In the genomic region with DNA sequence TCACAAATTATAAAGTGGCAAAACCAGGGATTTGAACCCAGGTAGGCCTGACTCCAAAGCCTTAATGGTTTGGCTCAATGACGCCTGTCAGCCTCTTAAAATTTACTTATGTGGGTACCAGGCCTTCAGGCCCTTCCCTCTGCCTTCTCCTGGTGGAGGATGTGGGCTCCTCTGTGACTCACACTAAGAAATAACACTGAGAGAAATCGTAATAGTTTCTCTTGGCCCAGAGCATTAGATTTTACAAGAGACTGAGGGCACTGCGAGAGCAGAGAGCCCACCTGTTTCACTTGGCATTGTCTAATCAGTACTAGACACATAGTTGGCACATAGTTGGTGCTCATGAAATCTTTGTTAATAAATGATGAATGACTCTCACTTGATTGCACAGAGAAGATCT, we compare ENCODE assay signal across 11 cellular contexts.
A peak's percentile ranks its signal among the peaks of the same experiment; 100 is the strongest.
DNase-seq lines count a peak whose midpoint lies in the region; ATAC-seq and TF ChIP-seq lines count a peak whose summit lies in the region.
"Had no signal": no experiment of that assay in that cellular context is flagged by ENCODE, and none has a peak within 500 bp of the region (broad histone marks: within the 10 kb centered on the region; RNA-seq: fewer than 3 reads in every experiment).

No MANE protein-coding gene starts in this region.

- H3K27me3 ChIP-seq in spleen (replicated peaks in 1 of 7) (no peaks in the 10 kb centered on the region), gastrocnemius medialis (no peaks in the 10 kb centered on the region), HAP-1 (ENCODE audit: low read depth) (no peaks in the 10 kb centered on the region)
- H3K27me3 ChIP-seq: cardiac muscle cell had no signal

- in situ Hi-C loops in astrocyte of the spinal cord (cut with HindIII; ENCODE audit: low sequenced_read_pairs) = no loop called here
- in situ Hi-C loops in gastrocnemius medialis (cut with MboI; ENCODE audit: low sequenced_read_pairs in 4 of 4) = no loop called here
- in situ Hi-C loops in HAP-1 (cut with MboI; ENCODE audit: low sequenced_read_pairs) = no loop called here

- TF ChIP-seq CTCF in astrocyte of the spinal cord (IDR thresholded peaks at IDR 0.05; ENCODE audit: low read depth, low read length) (no peak), spleen (IDR thresholded peaks at IDR 0.05 in 8 of 11, conservative IDR thresholded peaks at IDR 0.05 in 3 of 11) (no peak), gastrocnemius medialis (IDR thresholded peaks at IDR 0.05 in 4 of 5, conservative IDR thresholded peaks at IDR 0.05 in 1 of 5) (no peak)

- TF ChIP-seq POLR2A in spleen (IDR thresholded peaks at IDR 0.05) (no peak), gastrocnemius medialis (IDR thresholded peaks at IDR 0.05) (no peak)

- H3K4me1 Mint-ChIP-seq in T-helper 1 cell treated with Interleukin-12 subunit alpha and Interleukin-12 subunit beta and Interleukin-4 antibody, amounts not matched to agents 30 μg/mL and 1 μg/mL, for 36 hours (ENCODE audit: low read depth) = peaks cover 54% of the 10 kb centered on the region

- 53 to 75% (median 60%) methylated on average over 3 of the region's 3 CpGs for WGBS in spleen, 5 donors

- DNase-seq in EL = peak; percentile 59
- peak; percentile 72 for DNase-seq in astrocyte of the spinal cord (ENCODE audit: low read depth, low spot score)
- DNase-seq in spleen = peak; percentile 23
- no peak for DNase-seq in gastrocnemius medialis
- DNase-seq in NCI-H2171 treated with DMSO at 0.1 percent for 48 hours (lab: John Stamatoyannopoulos, UW) = no peak
- no peak for DNase-seq in HAP-1 (ENCODE audit: low spot score in 2 of 2)
- DNase-seq: midbrain, WERI-Rb-1 had no signal

- intact Hi-C loops in spleen (cut with DNase I; ENCODE audit: low total_unique reads) (no loop called here), gastrocnemius medialis (cut with DNase I; ENCODE audit: low total_unique reads) (no loop called here)

- H3K36me3 ChIP-seq in spleen (no peaks in the 10 kb centered on the region), gastrocnemius medialis (no peaks in the 10 kb centered on the region), HAP-1 (replicated peaks) (no peaks in the 10 kb centered on the region)
- H3K36me3 ChIP-seq: cardiac muscle cell, WERI-Rb-1 had no signal

- no peaks in the 10 kb centered on the region for H3K9me3 Mint-ChIP-seq in T-helper 1 cell treated with Interleukin-12 subunit alpha and Interleukin-12 subunit beta and Interleukin-4 antibody, amounts not matched to agents 30 μg/mL and 1 μg/mL, for 36 hours

- peak overlapping the region; percentile 45 for H3K4me3 Mint-ChIP-seq in T-helper 1 cell treated with Interleukin-12 subunit alpha and Interleukin-12 subunit beta and Interleukin-4 antibody, amounts not matched to agents 30 μg/mL and 1 μg/mL, for 36 hours

- H3K36me3 Mint-ChIP-seq in T-helper 1 cell treated with Interleukin-12 subunit alpha and Interleukin-12 subunit beta and Interleukin-4 antibody, amounts not matched to agents 30 μg/mL and 1 μg/mL, for 36 hours (ENCODE audit: low read depth) = peaks cover 2% of the 10 kb centered on the region

- peaks cover 12 to 42% (median 33%) of the 10 kb centered on the region in 6 donors for H3K4me1 ChIP-seq in spleen
- no peaks in the 10 kb centered on the region for H3K4me1 ChIP-seq in gastrocnemius medialis
- no peaks in the 10 kb centered on the region for H3K4me1 ChIP-seq in HAP-1

- ATAC-seq in gastrocnemius medialis (no peak), GM18873 (IDR thresholded peaks at IDR 0.05; ENCODE audit: low FRiP score, unreplicated experiment) (no peak)

- H3K9me3 ChIP-seq in spleen (no peaks in the 10 kb centered on the region), gastrocnemius medialis (no peaks in the 10 kb centered on the region), HAP-1 (no peaks in the 10 kb centered on the region)

- no peaks in the 10 kb centered on the region for H3K27me3 Mint-ChIP-seq in T-helper 1 cell treated with Interleukin-12 subunit alpha and Interleukin-12 subunit beta and Interleukin-4 antibody, amounts not matched to agents 30 μg/mL and 1 μg/mL, for 36 hours (ENCODE audit: low read depth)

- H3K4me3 ChIP-seq in astrocyte of the spinal cord (ENCODE audit: low read depth, low read length) (no peak overlapping the region), spleen (no peak overlapping the region), gastrocnemius medialis (no peak overlapping the region), HAP-1 (no peak overlapping the region)
- H3K4me3 ChIP-seq: cardiac muscle cell had no signal

- H3K27ac Mint-ChIP-seq in T-helper 1 cell treated with Interleukin-12 subunit alpha and Interleukin-12 subunit beta and Interleukin-4 antibody, amounts not matched to agents 30 μg/mL and 1 μg/mL, for 36 hours = peak overlapping the region; percentile 77

- H3K27ac ChIP-seq in spleen = no peak overlapping the region
- H3K27ac ChIP-seq in gastrocnemius medialis = no peak overlapping the region
- H3K27ac ChIP-seq: cardiac muscle cell, WERI-Rb-1 had no signal

Comparison
In these comparisons a context has a peak if more than half of its experiments do, and no peak if none do; other contexts are left out.
1. DNase-seq: peak in EL (single experiment), astrocyte of the spinal cord (single experiment) and spleen (single experiment); none in gastrocnemius medialis (0 of 2), NCI-H2171 treated with DMSO at 0.1 percent for 48 hours (single experiment) and HAP-1 (0 of 2).